Comparison of ENCODE assay signal across 9 cellular contexts in genomic region chr5:150447188-150447587, GRCh38. TPM values are rescaled to one million over a fixed set of nuclear protein-coding genes. Genes with fewer than 3 reads are reported as not detected.
DNase-seq lines count a peak whose midpoint lies in the region; ATAC-seq and TF ChIP-seq lines count a peak whose summit lies in the region.
"Had no signal": no experiment of that assay in that cellular context is flagged by ENCODE, and none has a peak within 500 bp of the region (broad histone marks: within the 10 kb centered on the region; RNA-seq: fewer than 3 reads in every experiment).

No MANE protein-coding gene starts in this region.

- no peak overlapping the region for H3K27ac ChIP-seq in HUES6 (ENCODE audit: low read depth, low read length)
- no peak overlapping the region for H3K27ac ChIP-seq in upper lobe of left lung

- peaks cover 8% of the 10 kb centered on the region for H3K4me1 Mint-ChIP-seq in Caco-2 (ENCODE audit: low read depth, unreplicated experiment)
- H3K4me1 Mint-ChIP-seq in neural crest cell, result peaks cover 34% of the 10 kb centered on the region

- POLR2A ChIA-PET in Caco-2 (lab: Charles Lee), result no interaction called here

- TF ChIP-seq CTCF in Caco-2 (IDR thresholded peaks at IDR 0.05; ENCODE audit: insufficient read depth in 1 of 2, low read depth in 1 of 2, low read length in 1 of 2, severe bottlenecking in 1 of 2, unreplicated experiment in 1 of 2) (no peak), neural crest cell (conservative IDR thresholded peaks at IDR 0.05) (no peak), upper lobe of left lung (IDR thresholded peaks at IDR 0.05) (no peak)

- no peaks in the 10 kb centered on the region for H3K9me3 Mint-ChIP-seq in Caco-2 (ENCODE audit: unreplicated experiment)
- H3K9me3 Mint-ChIP-seq in neural crest cell, result peaks cover 5% of the 10 kb centered on the region

- H3K36me3 Mint-ChIP-seq in Caco-2 (ENCODE audit: insufficient read depth, unreplicated experiment), result peaks cover 79% of the 10 kb centered on the region
- H3K36me3 Mint-ChIP-seq in neural crest cell (ENCODE audit: low read depth), result peaks cover 35% of the 10 kb centered on the region

- no peaks in the 10 kb centered on the region for H3K9me3 ChIP-seq in Caco-2
- H3K9me3 ChIP-seq in HUES6 (ENCODE audit: control insufficient read depth, insufficient read depth, low read depth, low read length), result no peaks in the 10 kb centered on the region
- no peaks in the 10 kb centered on the region for H3K9me3 ChIP-seq in adipocyte (ENCODE audit: control insufficient read depth, low read length)
- no peaks in the 10 kb centered on the region for H3K9me3 ChIP-seq in upper lobe of left lung

- peaks cover 20% of the 10 kb centered on the region for H3K36me3 ChIP-seq in Caco-2 (ENCODE audit: control insufficient read depth, insufficient read depth, low read length)
- H3K36me3 ChIP-seq in HUES6 (ENCODE audit: control insufficient read depth, insufficient read depth, low read length), result peaks cover 65% of the 10 kb centered on the region
- H3K36me3 ChIP-seq in adipocyte (ENCODE audit: control insufficient read depth, insufficient read depth, low read length, severe bottlenecking), result peaks cover 51% of the 10 kb centered on the region
- H3K36me3 ChIP-seq in upper lobe of left lung, result peaks cover 36 to 56% (median 46%) of the 10 kb centered on the region in 4 donors

- TF ChIP-seq POLR2A in upper lobe of left lung (IDR thresholded peaks at IDR 0.05), result no peak

- CTCF ChIA-PET in Caco-2 (lab: Charles Lee), result no interaction called here

- peak overlapping the region; percentile 89 for H3K4me3 Mint-ChIP-seq in Caco-2 (ENCODE audit: unreplicated experiment)
- peak overlapping the region; percentile 96 for H3K4me3 Mint-ChIP-seq in neural crest cell

- no TSS peak for BruUV-seq in Caco-2 (replicated peaks; lab: Mats Ljungman, UMichigan)

- H3K4me3 ChIP-seq in Caco-2 (ENCODE audit: low read depth, low read length), result no peak overlapping the region
- H3K4me3 ChIP-seq in HUES6 (ENCODE audit: low read depth, low read length), result peak overlapping the region; percentile 85; the same call in 1 of the 2 replicates
- peak overlapping the region; percentile 100 for H3K4me3 ChIP-seq in adipocyte (ENCODE audit: low read length)
- no peak overlapping the region for H3K4me3 ChIP-seq in upper lobe of left lung

- H3K4me1 ChIP-seq in Caco-2 (0 out of 2 replicates have a peak, but pooled peaks cover 4% of the 10 kb centered on the region), HUES6 (ENCODE audit: control insufficient read depth, insufficient read depth, low read length) (peaks cover 10% of the 10 kb centered on the region; the same call in 1 of the 2 replicates), adipocyte (ENCODE audit: control insufficient read depth, insufficient read depth, low read length) (peaks cover 34% of the 10 kb centered on the region), upper lobe of left lung (peaks cover 15 to 24% (median 22%) of the 10 kb centered on the region in 4 donors)

- peak overlapping the region; percentile 99 for H3K9ac ChIP-seq in HUES6 (ENCODE audit: low read length)
- H3K9ac ChIP-seq in adipocyte (ENCODE audit: low read length), result peak overlapping the region; percentile 100

- H3K27me3 ChIP-seq in Caco-2 (replicated peaks; ENCODE audit: control insufficient read depth, insufficient read depth, low read length) (no peaks in the 10 kb centered on the region), HUES6 (ENCODE audit: control insufficient read depth, insufficient read depth, low read length) (no peaks in the 10 kb centered on the region), adipocyte (replicated peaks; ENCODE audit: control insufficient read depth, insufficient read depth, low read length) (no peaks in the 10 kb centered on the region), upper lobe of left lung (no peaks in the 10 kb centered on the region)

- 90 to 91% methylated on average over 6 of the region's 6 CpGs for WGBS in upper lobe of left lung, 2 donors

- H3K27me3 Mint-ChIP-seq in Caco-2 (ENCODE audit: insufficient read depth, unreplicated experiment), result no peaks in the 10 kb centered on the region
- no peaks in the 10 kb centered on the region for H3K27me3 Mint-ChIP-seq in neural crest cell (ENCODE audit: low read depth)

- TF ChIP-seq EP300 in upper lobe of left lung (IDR thresholded peaks at IDR 0.05), result no peak

- intact Hi-C loops in Caco-2 (cut with micrococcal nuclease; ENCODE audit: unreplicated experiment), result no loop called here

- DNase-seq in Caco-2, result no peak
- DNase-seq in adipocyte (ENCODE audit: low read depth), result no peak
- DNase-seq in neural crest cell (ENCODE audit: low read depth, low spot score), result no peak
- no peak for DNase-seq in HuH-7 (ENCODE audit: low spot score)
- no peak for DNase-seq in upper lobe of left lung
- DNase-seq in glomerular visceral epithelial cell (ENCODE audit: extremely low spot score), result no peak
- DNase-seq: activated CD8-positive, alpha-beta memory T cell treated with anti-CD3 and anti-CD28 coated beads for 24 hours had no signal

- ATAC-seq in upper lobe of left lung (ENCODE audit: low FRiP score in 2 of 2), result no peak
- ATAC-seq: Right ventricle myocardium inferior had no signal

- H3K27ac Mint-ChIP-seq in Caco-2 (ENCODE audit: unreplicated experiment) (no peak overlapping the region), neural crest cell (ENCODE audit: unreplicated experiment) (no peak overlapping the region)

RNA-seq across cellular contexts. Expression of gene RPS14, which starts 2.4 kb away (rescaled TPM):
- total RNA-seq in Caco-2 (2022) (2,300 and 2,382 TPM in 2 replicates), neural crest cell (2,170 and 2,213 TPM in 2 replicates), upper lobe of left lung (1,000 to 10,000 TPM in 5 of 6 donors, 100 to 1,000 TPM in 1; 806 to 1,982 (median 1,727) TPM)

RNA-seq across cellular contexts. Expression of gene CD74, which starts 34.5 kb away (rescaled TPM):
- total RNA-seq in Caco-2 (2022), result 49.6 and 59.3 TPM in 2 replicates
- total RNA-seq in neural crest cell, result 6.3 and 7.3 TPM in 2 replicates
- 1,000 to 10,000 TPM in 5 of 6 donors, 100 to 1,000 TPM in 1; 957 to 4,783 (median 3,180) TPM for total RNA-seq in upper lobe of left lung

Comparison
In these comparisons a context has a peak if more than half of its experiments do, and no peak if none do; other contexts are left out.
1. H3K4me3 ChIP-seq: peak in HUES6 (single experiment) and adipocyte (single experiment); none in Caco-2 (single experiment) and upper lobe of left lung (0 of 4).
2. RNA of gene CD74, which starts 34.5 kb away (total RNA-seq): 957 to 4,783 TPM in upper lobe of left lung; 49.6 to 59.3 TPM in Caco-2 and 6.3 to 7.3 TPM in neural crest cell; every median in the first group is over 10 times any median in the second.